16 cellular contexts compared by ENCODE assay signal in the genomic region with DNA sequence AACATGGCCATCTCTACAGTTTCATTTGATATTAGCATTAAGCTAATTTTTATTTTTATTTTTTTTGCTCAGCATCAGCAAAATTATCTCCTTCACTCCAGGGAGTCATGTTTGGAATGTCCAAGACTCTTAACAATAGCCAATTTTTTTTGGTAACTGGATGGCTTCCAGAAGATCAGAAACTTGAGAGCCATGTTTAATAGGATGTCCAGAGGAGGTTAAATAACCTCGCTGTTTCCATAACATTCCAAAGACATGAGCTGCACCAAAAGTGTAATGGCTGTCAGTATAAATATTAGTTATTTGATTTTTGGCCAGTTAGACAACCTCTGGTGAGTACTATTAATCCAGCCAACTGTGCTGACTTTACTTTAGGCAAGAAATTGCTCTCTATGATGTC.
DNase-seq lines count a peak whose midpoint lies in the region; ATAC-seq, FAIRE-seq and TF ChIP-seq lines count a peak whose summit lies in the region.
"Had no signal": no experiment of that assay in that cellular context is flagged by ENCODE, and none has a peak within 500 bp of the region (broad histone marks: within the 10 kb centered on the region; RNA-seq: fewer than 3 reads in every experiment).

No MANE protein-coding gene starts in this region.

- H3K4me3 Mint-ChIP-seq in astrocyte (ENCODE audit: unreplicated experiment), result no peak overlapping the region
- no peak overlapping the region for H3K4me3 Mint-ChIP-seq in natural killer cell
- H3K4me3 Mint-ChIP-seq: activated T-cell treated with anti-CD3 and anti-CD28 coated beads, Interleukin-2, amount 50 U/mL, for 24 hours had no signal

- TF ChIP-seq CTCF in astrocyte (IDR thresholded peaks at IDR 0.05; ENCODE audit: insufficient read depth, low read depth, low read length) (no peak), vagina (IDR thresholded peaks at IDR 0.05) (no peak), natural killer cell (IDR thresholded peaks at IDR 0.05) (no peak), GM13977 (IDR thresholded peaks at IDR 0.05; ENCODE audit: extremely low read depth, insufficient read depth, missing control alignments) (no peak)

- in situ Hi-C loops in GM13977 (cut with MboI; ENCODE audit: low pct_unique_long_range_greater_than_20kb, low sequenced_read_pairs, unreplicated experiment), result no loop called here

- H3K27ac Mint-ChIP-seq in astrocyte (ENCODE audit: unreplicated experiment) (no peak overlapping the region), natural killer cell (no peak overlapping the region)
- H3K27ac Mint-ChIP-seq: activated T-cell treated with anti-CD3 and anti-CD28 coated beads, Interleukin-2, amount 50 U/mL, for 24 hours had no signal

- H3K4me2 ChIP-seq in astrocyte (ENCODE audit: low read length), result peak overlapping the region; percentile 43

- peak overlapping the region; percentile 26 for H3K27ac ChIP-seq in astrocyte (ENCODE audit: low read depth, low read length)
- no peak overlapping the region for H3K27ac ChIP-seq in vagina
- H3K27ac ChIP-seq: body of pancreas had no signal

- no peak overlapping the region for H2AFZ ChIP-seq in astrocyte (ENCODE audit: low read depth, low read length)

- no peaks in the 10 kb centered on the region for H4K20me1 ChIP-seq in astrocyte (ENCODE audit: insufficient read depth, low read length)

- ATAC-seq in Right ventricle myocardium superior (ENCODE audit: poor library complexity) (peak; percentile 46), natural killer cell (no peak)
- ATAC-seq: activated CD4-positive, CD25-positive, alpha-beta regulatory T cell treated with anti-CD3 and anti-CD28 coated beads, Interleukin-2, amount 50 U/mL, for 24 hours; body of pancreas; HepG2 had no signal

- no peak for TF ChIP-seq POLR2A in vagina (IDR thresholded peaks at IDR 0.05)

- no peaks in the 10 kb centered on the region for H3K36me3 Mint-ChIP-seq in astrocyte (ENCODE audit: low read depth, unreplicated experiment)
- H3K36me3 Mint-ChIP-seq in natural killer cell, result no peaks in the 10 kb centered on the region

- DNase-seq in Right ventricle myocardium superior (no peak), cardiac septum (ENCODE audit: low spot score) (no peak), astrocyte (ENCODE audit: low read depth) (peak; percentile 91), glomerular endothelial cell (ENCODE audit: extremely low read depth, low read depth, low spot score) (peak; percentile 68), vagina (ENCODE audit: extremely low spot score in 2 of 2) (no peak), NCI-H146 (lab: John Stamatoyannopoulos, UW) (no peak), natural killer cell (no peak), GM13977 (ENCODE audit: low spot score) (no peak)
- DNase-seq: activated T-cell treated with anti-CD3 and anti-CD28 coated beads, Interleukin-2, amount 50 U/mL, for 24 hours; body of pancreas; DND-41; NCI-H187 treated with DMSO at 0.1 percent for 48 hours; small intestine had no signal

- H3K36me3 ChIP-seq in astrocyte (ENCODE audit: insufficient read depth, low read length), result no peaks in the 10 kb centered on the region
- H3K36me3 ChIP-seq in vagina, result no peaks in the 10 kb centered on the region

- H3K9me3 ChIP-seq in astrocyte (ENCODE audit: insufficient read depth, low read depth, low read length), result no peaks in the 10 kb centered on the region
- H3K9me3 ChIP-seq in vagina, result no peaks in the 10 kb centered on the region
- H3K9me3 ChIP-seq: body of pancreas had no signal

- no peaks in the 10 kb centered on the region for H3K27me3 Mint-ChIP-seq in astrocyte (ENCODE audit: low read depth, unreplicated experiment)
- H3K27me3 Mint-ChIP-seq in natural killer cell (ENCODE audit: low read depth in 2 of 2), result peaks cover 0 to 3% of the 10 kb centered on the region in 2 donors

- H3K4me1 ChIP-seq in astrocyte (ENCODE audit: insufficient read depth, low read length) (peaks cover 14% of the 10 kb centered on the region), vagina (peaks cover 7% of the 10 kb centered on the region)
- H3K4me1 ChIP-seq: body of pancreas had no signal

- intact Hi-C loops in Right ventricle myocardium superior (cut with DNase I) (no loop called here), cardiac septum (cut with DNase I) (no loop called here), vagina (cut with DNase I) (no loop called here), natural killer cell (cut with micrococcal nuclease) (no loop called here)

- H3K27me3 ChIP-seq in astrocyte (ENCODE audit: insufficient read depth, low read length), result no peaks in the 10 kb centered on the region
- no peaks in the 10 kb centered on the region for H3K27me3 ChIP-seq in vagina
- H3K27me3 ChIP-seq: body of pancreas had no signal

- H3K9me3 Mint-ChIP-seq in astrocyte (ENCODE audit: unreplicated experiment) (no peaks in the 10 kb centered on the region), natural killer cell (no peaks in the 10 kb centered on the region)
- H3K9me3 Mint-ChIP-seq: activated T-cell treated with anti-CD3 and anti-CD28 coated beads, Interleukin-2, amount 50 U/mL, for 24 hours had no signal

- peak; percentile 9 for FAIRE-seq in astrocyte (lab: Jason Lieb, UNC)
- FAIRE-seq: A204.1, HepG2, small intestine had no signal

- H3K4me1 Mint-ChIP-seq in astrocyte (ENCODE audit: low read depth, unreplicated experiment) (peaks cover 15% of the 10 kb centered on the region), natural killer cell (no peaks in the 10 kb centered on the region)

- H3K4me3 ChIP-seq in astrocyte (ENCODE audit: insufficient read depth, low read depth, low read length), result no peak overlapping the region
- no peak overlapping the region for H3K4me3 ChIP-seq in vagina
- H3K4me3 ChIP-seq: body of pancreas had no signal

- no peak overlapping the region for H3K9ac ChIP-seq in astrocyte (ENCODE audit: low read length)

- H3K79me2 ChIP-seq in astrocyte (ENCODE audit: insufficient read depth, low read length), result no peaks in the 10 kb centered on the region

Comparison
In these comparisons a context has a peak if more than half of its experiments do, and no peak if none do; other contexts are left out.
1. DNase-seq: peak in astrocyte (single experiment) and glomerular endothelial cell (single experiment); none in Right ventricle myocardium superior (single experiment), cardiac septum (single experiment), vagina (0 of 2), NCI-H146 (single experiment), natural killer cell (single experiment) and GM13977 (single experiment).